In the genomic region with DNA sequence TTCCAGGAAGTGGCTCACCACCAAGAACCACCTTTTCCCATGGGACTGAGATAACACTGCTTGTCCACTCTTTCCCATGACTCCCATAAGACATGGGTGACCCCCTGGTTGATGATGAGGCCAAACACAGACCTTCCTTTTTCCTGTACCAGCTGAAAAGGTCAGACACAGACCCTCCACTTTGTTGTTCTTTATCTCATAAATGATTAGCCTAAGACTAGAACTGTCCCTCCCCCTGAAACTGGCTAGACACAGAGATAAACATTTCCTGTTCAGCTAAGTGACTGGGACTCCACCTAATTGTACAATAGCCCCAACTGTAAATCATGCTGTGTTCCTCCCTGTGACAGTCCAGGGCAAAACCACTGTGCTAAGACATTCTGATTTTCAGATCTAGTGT, we compare ENCODE assay signal across 2 cellular contexts.
TF ChIP-seq lines count a peak whose summit lies in the region.

No MANE protein-coding gene starts in this region.

TF ChIP-seq in liver, 16 proteins besides CTCF, POLR2A, EP300 and RAD21:
- TF ChIP-seq RXRA (IDR thresholded peaks at IDR 0.05): peak in 1 of 2 donors; percentile 4
- no peak for TF ChIP-seq EGR1 (IDR thresholded peaks at IDR 0.05; ENCODE audit: low read depth in 2 of 2)
- peak; percentile 98 for TF ChIP-seq NR2F2 (IDR thresholded peaks at IDR 0.05)
- TF ChIP-seq, protein P1, sequence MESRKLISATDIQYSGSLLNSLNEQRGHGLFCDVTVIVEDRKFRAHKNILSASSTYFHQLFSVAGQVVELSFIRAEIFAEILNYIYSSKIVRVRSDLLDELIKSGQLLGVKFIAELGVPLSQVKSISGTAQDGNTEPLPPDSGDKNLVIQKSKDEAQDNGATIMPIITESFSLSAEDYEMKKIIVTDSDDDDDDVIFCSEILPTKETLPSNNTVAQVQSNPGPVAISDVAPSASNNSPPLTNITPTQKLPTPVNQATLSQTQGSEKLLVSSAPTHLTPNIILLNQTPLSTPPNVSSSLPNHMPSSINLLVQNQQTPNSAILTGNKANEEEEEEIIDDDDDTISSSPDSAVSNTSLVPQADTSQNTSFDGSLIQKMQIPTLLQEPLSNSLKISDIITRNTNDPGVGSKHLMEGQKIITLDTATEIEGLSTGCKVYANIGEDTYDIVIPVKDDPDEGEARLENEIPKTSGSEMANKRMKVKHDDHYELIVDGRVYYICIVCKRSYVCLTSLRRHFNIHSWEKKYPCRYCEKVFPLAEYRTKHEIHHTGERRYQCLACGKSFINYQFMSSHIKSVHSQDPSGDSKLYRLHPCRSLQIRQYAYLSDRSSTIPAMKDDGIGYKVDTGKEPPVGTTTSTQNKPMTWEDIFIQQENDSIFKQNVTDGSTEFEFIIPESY (IDR thresholded peaks at IDR 0.05): no peak

TF ChIP-seq in HepG2, 621 proteins besides CTCF, POLR2A, EP300 and RAD21:
- TF ChIP-seq, protein P2, sequence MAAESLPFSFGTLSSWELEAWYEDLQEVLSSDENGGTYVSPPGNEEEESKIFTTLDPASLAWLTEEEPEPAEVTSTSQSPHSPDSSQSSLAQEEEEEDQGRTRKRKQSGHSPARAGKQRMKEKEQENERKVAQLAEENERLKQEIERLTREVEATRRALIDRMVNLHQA (CRISPR knock-in tag; IDR thresholded peaks at IDR 0.05): no peak
- no peak for TF ChIP-seq KLF12 (CRISPR knock-in tag; IDR thresholded peaks at IDR 0.05; ENCODE audit: borderline replicate concordance)
- TF ChIP-seq, protein P3, sequence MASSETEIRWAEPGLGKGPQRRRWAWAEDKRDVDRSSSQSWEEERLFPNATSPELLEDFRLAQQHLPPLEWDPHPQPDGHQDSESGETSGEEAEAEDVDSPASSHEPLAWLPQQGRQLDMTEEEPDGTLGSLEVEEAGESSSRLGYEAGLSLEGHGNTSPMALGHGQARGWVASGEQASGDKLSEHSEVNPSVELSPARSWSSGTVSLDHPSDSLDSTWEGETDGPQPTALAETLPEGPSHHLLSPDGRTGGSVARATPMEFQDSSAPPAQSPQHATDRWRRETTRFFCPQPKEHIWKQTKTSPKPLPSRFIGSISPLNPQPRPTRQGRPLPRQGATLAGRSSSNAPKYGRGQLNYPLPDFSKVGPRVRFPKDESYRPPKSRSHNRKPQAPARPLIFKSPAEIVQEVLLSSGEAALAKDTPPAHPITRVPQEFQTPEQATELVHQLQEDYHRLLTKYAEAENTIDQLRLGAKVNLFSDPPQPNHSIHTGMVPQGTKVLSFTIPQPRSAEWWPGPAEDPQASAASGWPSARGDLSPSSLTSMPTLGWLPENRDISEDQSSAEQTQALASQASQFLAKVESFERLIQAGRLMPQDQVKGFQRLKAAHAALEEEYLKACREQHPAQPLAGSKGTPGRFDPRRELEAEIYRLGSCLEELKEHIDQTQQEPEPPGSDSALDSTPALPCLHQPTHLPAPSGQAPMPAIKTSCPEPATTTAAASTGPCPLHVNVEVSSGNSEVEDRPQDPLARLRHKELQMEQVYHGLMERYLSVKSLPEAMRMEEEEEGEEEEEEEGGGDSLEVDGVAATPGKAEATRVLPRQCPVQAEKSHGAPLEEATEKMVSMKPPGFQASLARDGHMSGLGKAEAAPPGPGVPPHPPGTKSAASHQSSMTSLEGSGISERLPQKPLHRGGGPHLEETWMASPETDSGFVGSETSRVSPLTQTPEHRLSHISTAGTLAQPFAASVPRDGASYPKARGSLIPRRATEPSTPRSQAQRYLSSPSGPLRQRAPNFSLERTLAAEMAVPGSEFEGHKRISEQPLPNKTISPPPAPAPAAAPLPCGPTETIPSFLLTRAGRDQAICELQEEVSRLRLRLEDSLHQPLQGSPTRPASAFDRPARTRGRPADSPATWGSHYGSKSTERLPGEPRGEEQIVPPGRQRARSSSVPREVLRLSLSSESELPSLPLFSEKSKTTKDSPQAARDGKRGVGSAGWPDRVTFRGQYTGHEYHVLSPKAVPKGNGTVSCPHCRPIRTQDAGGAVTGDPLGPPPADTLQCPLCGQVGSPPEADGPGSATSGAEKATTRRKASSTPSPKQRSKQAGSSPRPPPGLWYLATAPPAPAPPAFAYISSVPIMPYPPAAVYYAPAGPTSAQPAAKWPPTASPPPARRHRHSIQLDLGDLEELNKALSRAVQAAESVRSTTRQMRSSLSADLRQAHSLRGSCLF (CRISPR knock-in tag; IDR thresholded peaks at IDR 0.05; ENCODE audit: borderline replicate concordance): no peak
- TF ChIP-seq KLF15 (CRISPR knock-in tag; IDR thresholded peaks at IDR 0.05; ENCODE audit: borderline replicate concordance): no peak
- TF ChIP-seq RBFOX2 (IDR thresholded peaks at IDR 0.05; ENCODE audit: low read depth, low read length): no peak
- TF ChIP-seq MTA3 (CRISPR knock-in tag; IDR thresholded peaks at IDR 0.05): no peak
- no peak for TF ChIP-seq ASH2L (IDR thresholded peaks at IDR 0.05; ENCODE audit: insufficient read length, low read depth, low read length)
- TF ChIP-seq ZSCAN21 (CRISPR knock-in tag; IDR thresholded peaks at IDR 0.05; ENCODE audit: borderline replicate concordance): no peak
- no peak for TF ChIP-seq SRSF4 (IDR thresholded peaks at IDR 0.05; ENCODE audit: low read depth, low read length, poor library complexity, severe bottlenecking)
- TF ChIP-seq GATA4 (IDR thresholded peaks at IDR 0.05; ENCODE audit: borderline replicate concordance, low read depth): no peak
- no peak for TF ChIP-seq SYNCRIP (IDR thresholded peaks at IDR 0.05; ENCODE audit: insufficient read depth, low read depth, low read length)
- TF ChIP-seq, protein P4, sequence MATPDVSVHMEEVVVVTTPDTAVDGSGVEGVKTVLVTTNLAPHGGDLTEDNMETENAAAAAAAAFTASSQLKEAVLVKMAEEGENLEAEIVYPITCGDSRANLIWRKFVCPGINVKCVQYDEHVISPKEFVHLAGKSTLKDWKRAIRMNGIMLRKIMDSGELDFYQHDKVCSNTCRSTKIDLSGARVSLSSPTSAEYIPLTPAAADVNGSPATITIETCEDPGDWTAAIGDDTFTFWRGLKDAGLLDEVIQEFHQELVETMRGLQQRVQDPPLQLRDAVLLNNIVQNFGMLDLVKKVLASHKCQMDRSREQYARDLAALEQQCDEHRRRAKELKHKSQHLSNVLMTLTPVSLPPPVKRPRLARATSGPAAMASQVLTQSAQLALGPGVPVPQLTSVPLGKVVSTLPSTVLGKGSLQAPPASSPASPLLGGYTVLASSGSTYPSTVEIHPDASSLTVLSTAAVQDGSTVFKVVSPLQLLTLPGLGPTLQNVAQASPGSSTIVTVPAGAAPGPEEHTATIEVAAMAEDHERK (CRISPR knock-in tag; IDR thresholded peaks at IDR 0.05; ENCODE audit: low read depth): no peak
